1 cellular context compared by ENCODE assay signal in the genomic region with DNA sequence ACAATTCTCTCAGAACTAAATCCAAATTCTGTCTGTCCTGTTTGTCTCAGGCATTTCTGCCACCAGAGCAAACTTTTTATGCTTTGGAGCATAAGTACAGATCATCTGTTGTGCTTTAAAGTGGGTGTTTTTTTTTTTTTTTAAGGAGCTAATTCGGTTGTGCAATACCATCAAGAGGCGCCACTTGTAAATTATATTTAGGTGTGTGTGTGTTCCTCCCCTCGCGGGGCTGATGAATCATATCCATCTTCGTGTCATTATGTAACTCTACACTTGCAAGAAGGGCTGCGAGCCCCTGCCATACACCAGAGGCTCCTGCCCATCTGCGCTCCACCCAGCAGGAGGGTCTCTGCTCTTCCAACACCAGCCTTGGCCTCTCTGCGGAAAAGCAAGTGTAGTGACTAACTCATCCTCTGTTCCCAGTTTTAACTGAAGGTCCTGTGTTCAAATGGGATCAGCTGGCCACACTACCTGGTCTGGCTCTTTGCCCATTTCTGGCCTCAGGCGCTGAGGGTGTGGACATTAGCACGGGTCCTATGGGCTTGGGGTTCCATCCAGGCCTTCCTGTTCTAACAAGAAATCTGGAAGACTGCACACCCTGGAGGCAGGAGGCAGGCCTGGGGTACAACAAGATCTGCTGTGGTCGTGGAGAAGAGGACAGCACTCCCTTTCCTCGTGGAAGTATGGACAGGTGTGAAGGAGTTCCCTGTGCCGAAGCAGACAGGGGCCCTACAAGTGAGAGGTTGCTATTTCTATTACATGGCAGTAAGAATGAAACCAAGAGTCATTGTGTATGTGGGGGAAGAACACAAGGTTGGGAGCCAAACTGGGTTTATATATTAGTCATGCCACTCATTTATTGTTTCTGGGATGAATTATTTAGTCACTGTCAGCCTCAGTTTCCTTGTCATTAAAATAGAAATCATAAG.
TF ChIP-seq lines count a peak whose summit lies in the region.

No MANE protein-coding gene starts in this region.

TF ChIP-seq in GM12878, 131 proteins besides CTCF, POLR2A, EP300 and RAD21 (continued from another document and continues in another):
- TF ChIP-seq JUNB (IDR thresholded peaks at IDR 0.05) (peak; percentile 98), SMAD1 (IDR thresholded peaks at IDR 0.05; ENCODE audit: low read depth, partially characterized antibody) (no peak), NFXL1 (IDR thresholded peaks at IDR 0.05; ENCODE audit: borderline replicate concordance) (no peak), MXI1 (IDR thresholded peaks at IDR 0.05; ENCODE audit: low read depth, low read length) (no peak), SMARCA5 (IDR thresholded peaks at IDR 0.05) (no peak), PML (IDR thresholded peaks at IDR 0.05; ENCODE audit: low read length) (no peak), ZZZ3 (IDR thresholded peaks at IDR 0.05; ENCODE audit: control insufficient read depth, insufficient read length, low read depth) (no peak), RAD51 (IDR thresholded peaks at IDR 0.05) (no peak), RB1 (IDR thresholded peaks at IDR 0.05; ENCODE audit: borderline replicate concordance) (no peak), CBX5 (IDR thresholded peaks at IDR 0.05; ENCODE audit: low read depth) (0 out of 2 replicates have a peak, but pooled peaks have one; percentile 55), YBX1 (IDR thresholded peaks at IDR 0.05) (no peak), IKZF2 (IDR thresholded peaks at IDR 0.05) (peak; percentile 80 to 81), TARDBP (IDR thresholded peaks at IDR 0.05; ENCODE audit: borderline replicate concordance) (no peak), ETV6 (conservative IDR thresholded peaks at IDR 0.05 in 1 of 2, IDR thresholded peaks at IDR 0.05 in 1 of 2; ENCODE audit: borderline replicate concordance in 1 of 2, low read depth in 1 of 2) (peak in 1 of 2 experiments; percentile 78; a peak in 2 of 4 replicates), SPI1 (IDR thresholded peaks at IDR 0.05; ENCODE audit: borderline replicate concordance, insufficient read depth, low read depth, low read length) (no peak), KAT2A (conservative IDR thresholded peaks at IDR 0.05; ENCODE audit: control insufficient read depth, low read depth, low read length) (no peak), NRF1 (conservative IDR thresholded peaks at IDR 0.05; ENCODE audit: low read depth, low read length) (no peak), CHD4 (IDR thresholded peaks at IDR 0.05) (no peak), ZSCAN29 (IDR thresholded peaks at IDR 0.05) (no peak), CBX3 (IDR thresholded peaks at IDR 0.05; ENCODE audit: borderline replicate concordance, low read depth) (no peak), SP1 (IDR thresholded peaks at IDR 0.05; ENCODE audit: low read depth, low read length) (peak; percentile 28), NBN (IDR thresholded peaks at IDR 0.05) (no peak), SRF (IDR thresholded peaks at IDR 0.05; ENCODE audit: low read depth in 2 of 2, low read length in 2 of 2) (no peak), PRDM15 (CRISPR knock-in tag; IDR thresholded peaks at IDR 0.05) (no peak), DPF2 (IDR thresholded peaks at IDR 0.05) (peak; percentile 67; the same call in 1 of the 2 replicates), FOXK2 (IDR thresholded peaks at IDR 0.05) (no peak), SREBF2 (IDR thresholded peaks at IDR 0.05; ENCODE audit: low read length) (no peak), SREBF1 (IDR thresholded peaks at IDR 0.05; ENCODE audit: low read length) (no peak), SUPT20H (IDR thresholded peaks at IDR 0.05; ENCODE audit: borderline replicate concordance, control insufficient read depth, low read depth, low read length) (no peak), IKZF1 (conservative IDR thresholded peaks at IDR 0.05) (peak; percentile 60), STAT3 (IDR thresholded peaks at IDR 0.05; ENCODE audit: low read depth, low read length) (peak; percentile 69; the same call in 1 of the 2 replicates), KDM1A (IDR thresholded peaks at IDR 0.05; ENCODE audit: borderline replicate concordance) (no peak), SMC3 (IDR thresholded peaks at IDR 0.05; ENCODE audit: borderline replicate concordance, low read length) (no peak), FOS (IDR thresholded peaks at IDR 0.05; ENCODE audit: borderline replicate concordance, extremely low read depth, insufficient read length) (no peak), LARP7 (IDR thresholded peaks at IDR 0.05) (no peak), TAF1 (IDR thresholded peaks at IDR 0.05; ENCODE audit: borderline replicate concordance, low read depth, low read length) (no peak), ATF7 (IDR thresholded peaks at IDR 0.05; ENCODE audit: low read depth) (no peak), HSF1 (IDR thresholded peaks at IDR 0.05; ENCODE audit: low read depth, low read length) (no peak), CHD2 (IDR thresholded peaks at IDR 0.05; ENCODE audit: borderline replicate concordance, low read depth, low read length) (no peak)
- TF ChIP-seq, protein P1, sequence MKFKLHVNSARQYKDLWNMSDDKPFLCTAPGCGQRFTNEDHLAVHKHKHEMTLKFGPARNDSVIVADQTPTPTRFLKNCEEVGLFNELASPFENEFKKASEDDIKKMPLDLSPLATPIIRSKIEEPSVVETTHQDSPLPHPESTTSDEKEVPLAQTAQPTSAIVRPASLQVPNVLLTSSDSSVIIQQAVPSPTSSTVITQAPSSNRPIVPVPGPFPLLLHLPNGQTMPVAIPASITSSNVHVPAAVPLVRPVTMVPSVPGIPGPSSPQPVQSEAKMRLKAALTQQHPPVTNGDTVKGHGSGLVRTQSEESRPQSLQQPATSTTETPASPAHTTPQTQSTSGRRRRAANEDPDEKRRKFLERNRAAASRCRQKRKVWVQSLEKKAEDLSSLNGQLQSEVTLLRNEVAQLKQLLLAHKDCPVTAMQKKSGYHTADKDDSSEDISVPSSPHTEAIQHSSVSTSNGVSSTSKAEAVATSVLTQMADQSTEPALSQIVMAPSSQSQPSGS (IDR thresholded peaks at IDR 0.05; ENCODE audit: low read length) = peak; percentile 72
- TF ChIP-seq, protein P2, sequence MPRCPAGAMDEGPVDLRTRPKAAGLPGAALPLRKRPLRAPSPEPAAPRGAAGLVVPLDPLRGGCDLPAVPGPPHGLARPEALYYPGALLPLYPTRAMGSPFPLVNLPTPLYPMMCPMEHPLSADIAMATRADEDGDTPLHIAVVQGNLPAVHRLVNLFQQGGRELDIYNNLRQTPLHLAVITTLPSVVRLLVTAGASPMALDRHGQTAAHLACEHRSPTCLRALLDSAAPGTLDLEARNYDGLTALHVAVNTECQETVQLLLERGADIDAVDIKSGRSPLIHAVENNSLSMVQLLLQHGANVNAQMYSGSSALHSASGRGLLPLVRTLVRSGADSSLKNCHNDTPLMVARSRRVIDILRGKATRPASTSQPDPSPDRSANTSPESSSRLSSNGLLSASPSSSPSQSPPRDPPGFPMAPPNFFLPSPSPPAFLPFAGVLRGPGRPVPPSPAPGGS (IDR thresholded peaks at IDR 0.05; ENCODE audit: borderline replicate concordance, insufficient read depth, low read depth, low read length, poor library complexity, severe bottlenecking) = no peak
- TF ChIP-seq, protein P3, sequence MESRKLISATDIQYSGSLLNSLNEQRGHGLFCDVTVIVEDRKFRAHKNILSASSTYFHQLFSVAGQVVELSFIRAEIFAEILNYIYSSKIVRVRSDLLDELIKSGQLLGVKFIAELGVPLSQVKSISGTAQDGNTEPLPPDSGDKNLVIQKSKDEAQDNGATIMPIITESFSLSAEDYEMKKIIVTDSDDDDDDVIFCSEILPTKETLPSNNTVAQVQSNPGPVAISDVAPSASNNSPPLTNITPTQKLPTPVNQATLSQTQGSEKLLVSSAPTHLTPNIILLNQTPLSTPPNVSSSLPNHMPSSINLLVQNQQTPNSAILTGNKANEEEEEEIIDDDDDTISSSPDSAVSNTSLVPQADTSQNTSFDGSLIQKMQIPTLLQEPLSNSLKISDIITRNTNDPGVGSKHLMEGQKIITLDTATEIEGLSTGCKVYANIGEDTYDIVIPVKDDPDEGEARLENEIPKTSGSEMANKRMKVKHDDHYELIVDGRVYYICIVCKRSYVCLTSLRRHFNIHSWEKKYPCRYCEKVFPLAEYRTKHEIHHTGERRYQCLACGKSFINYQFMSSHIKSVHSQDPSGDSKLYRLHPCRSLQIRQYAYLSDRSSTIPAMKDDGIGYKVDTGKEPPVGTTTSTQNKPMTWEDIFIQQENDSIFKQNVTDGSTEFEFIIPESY (IDR thresholded peaks at IDR 0.05) = no peak
- TF ChIP-seq, protein P4, sequence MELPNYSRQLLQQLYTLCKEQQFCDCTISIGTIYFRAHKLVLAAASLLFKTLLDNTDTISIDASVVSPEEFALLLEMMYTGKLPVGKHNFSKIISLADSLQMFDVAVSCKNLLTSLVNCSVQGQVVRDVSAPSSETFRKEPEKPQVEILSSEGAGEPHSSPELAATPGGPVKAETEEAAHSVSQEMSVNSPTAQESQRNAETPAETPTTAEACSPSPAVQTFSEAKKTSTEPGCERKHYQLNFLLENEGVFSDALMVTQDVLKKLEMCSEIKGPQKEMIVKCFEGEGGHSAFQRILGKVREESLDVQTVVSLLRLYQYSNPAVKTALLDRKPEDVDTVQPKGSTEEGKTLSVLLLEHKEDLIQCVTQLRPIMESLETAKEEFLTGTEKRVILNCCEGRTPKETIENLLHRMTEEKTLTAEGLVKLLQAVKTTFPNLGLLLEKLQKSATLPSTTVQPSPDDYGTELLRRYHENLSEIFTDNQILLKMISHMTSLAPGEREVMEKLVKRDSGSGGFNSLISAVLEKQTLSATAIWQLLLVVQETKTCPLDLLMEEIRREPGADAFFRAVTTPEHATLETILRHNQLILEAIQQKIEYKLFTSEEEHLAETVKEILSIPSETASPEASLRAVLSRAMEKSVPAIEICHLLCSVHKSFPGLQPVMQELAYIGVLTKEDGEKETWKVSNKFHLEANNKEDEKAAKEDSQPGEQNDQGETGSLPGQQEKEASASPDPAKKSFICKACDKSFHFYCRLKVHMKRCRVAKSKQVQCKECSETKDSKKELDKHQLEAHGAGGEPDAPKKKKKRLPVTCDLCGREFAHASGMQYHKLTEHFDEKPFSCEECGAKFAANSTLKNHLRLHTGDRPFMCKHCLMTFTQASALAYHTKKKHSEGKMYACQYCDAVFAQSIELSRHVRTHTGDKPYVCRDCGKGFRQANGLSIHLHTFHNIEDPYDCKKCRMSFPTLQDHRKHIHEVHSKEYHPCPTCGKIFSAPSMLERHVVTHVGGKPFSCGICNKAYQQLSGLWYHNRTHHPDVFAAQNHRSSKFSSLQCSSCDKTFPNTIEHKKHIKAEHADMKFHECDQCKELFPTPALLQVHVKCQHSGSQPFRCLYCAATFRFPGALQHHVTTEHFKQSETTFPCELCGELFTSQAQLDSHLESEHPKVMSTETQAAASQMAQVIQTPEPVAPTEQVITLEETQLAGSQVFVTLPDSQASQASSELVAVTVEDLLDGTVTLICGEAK (IDR thresholded peaks at IDR 0.05; ENCODE audit: borderline replicate concordance) = no peak
- TF ChIP-seq, protein P5, sequence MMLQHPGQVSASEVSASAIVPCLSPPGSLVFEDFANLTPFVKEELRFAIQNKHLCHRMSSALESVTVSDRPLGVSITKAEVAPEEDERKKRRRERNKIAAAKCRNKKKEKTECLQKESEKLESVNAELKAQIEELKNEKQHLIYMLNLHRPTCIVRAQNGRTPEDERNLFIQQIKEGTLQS (IDR thresholded peaks at IDR 0.05; ENCODE audit: borderline replicate concordance, extremely low read depth, low read depth, low read length) = no peak
